ENCODE assay signal across 9 cellular contexts in the genomic region with DNA sequence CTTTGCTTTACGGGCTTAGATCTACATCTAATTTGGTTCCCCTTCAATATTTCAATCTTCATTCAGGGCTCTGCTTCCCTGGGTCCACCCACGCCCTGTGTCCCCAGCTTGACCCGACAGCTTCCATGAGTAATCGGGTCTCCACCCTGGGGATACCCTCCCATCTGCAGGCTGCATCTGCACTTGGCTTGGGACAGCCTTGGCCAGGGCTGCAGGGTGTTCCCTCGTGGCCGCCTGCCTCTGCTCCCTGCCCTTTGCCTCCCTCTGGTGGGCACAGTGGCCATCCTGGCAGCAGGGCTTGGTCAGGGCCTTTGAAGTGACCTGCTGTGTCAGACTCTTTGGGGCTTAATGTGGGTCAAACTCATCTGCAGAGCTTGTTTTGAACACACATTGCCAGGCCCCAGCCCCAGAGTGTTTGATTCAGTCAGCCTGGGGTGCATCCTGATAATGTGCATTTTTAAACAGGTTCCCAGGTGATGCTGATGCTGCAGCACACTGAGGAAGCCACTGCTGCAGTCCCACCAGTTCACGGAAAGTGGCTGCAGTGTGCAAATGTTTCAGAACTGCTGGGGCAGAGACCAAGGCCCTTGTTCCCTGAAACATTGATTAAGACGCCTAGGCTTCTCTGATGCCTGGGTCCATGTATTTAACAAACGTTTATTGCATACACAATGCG.
DNase-seq lines count a peak whose midpoint lies in the region; ATAC-seq and TF ChIP-seq lines count a peak whose summit lies in the region.
"Had no signal": no experiment of that assay in that cellular context is flagged by ENCODE, and none has a peak within 500 bp of the region (broad histone marks: within the 10 kb centered on the region; RNA-seq: fewer than 3 reads in every experiment).

No MANE protein-coding gene starts in this region.

- peak; percentile 42 for ATAC-seq in HG02885 (IDR thresholded peaks at IDR 0.05; ENCODE audit: poor library complexity, unreplicated experiment)
- no peak for ATAC-seq in GM19397 (IDR thresholded peaks at IDR 0.05; ENCODE audit: unreplicated experiment)

- TF ChIP-seq CTCF in WI38 (IDR thresholded peaks at IDR 0.05; ENCODE audit: low read depth, low read length) (peak; percentile 70), thyroid gland (IDR thresholded peaks at IDR 0.05) (peak; percentile 36 to 64 (median 46))

- H3K4me3 ChIP-seq in WI38 (ENCODE audit: low read depth, low read length) (no peak overlapping the region), thyroid gland (replicated peaks in 1 of 3) (no peak overlapping the region)

- H3K4me1 ChIP-seq in thyroid gland, result peaks cover 0 to 12% of the 10 kb centered on the region in 2 donors

- H3K9me3 ChIP-seq in thyroid gland, result no peaks in the 10 kb centered on the region

- H3K36me3 ChIP-seq in thyroid gland, result no peaks in the 10 kb centered on the region

- DNase-seq in CD1c-positive myeloid dendritic cell (ENCODE audit: extremely low spot score) (peak; percentile 56), hypothalamus (lab: John Stamatoyannopoulos, UW) (peak in 28 of 51 donors; percentile 2 to 51 (median 15)), thyroid gland (peak; percentile 55 to 68), SKM-1 (lab: John Stamatoyannopoulos, UW; ENCODE audit: unreplicated experiment) (no peak), DMS114 treated with DMSO at 0.1 percent for 48 hours (lab: John Stamatoyannopoulos, UW; ENCODE audit: unreplicated experiment) (no peak)

- intact Hi-C loops in thyroid gland (cut with DNase I), result loop anchor here (5.0 kb wide), 1 partner anchor 47 kb away; no protein-coding TSS in a partner anchor

- TF ChIP-seq POLR2A in thyroid gland (IDR thresholded peaks at IDR 0.05), result no peak

- no peaks in the 10 kb centered on the region for H3K27me3 ChIP-seq in thyroid gland

- no peak overlapping the region for H3K27ac ChIP-seq in thyroid gland
- H3K27ac ChIP-seq: HL-60 had no signal

- 64 to 79% methylated on average over 8 to 9 of the region's 10 CpGs for WGBS in thyroid gland, 2 donors

Comparison
In these comparisons a context has a peak if more than half of its experiments do, and no peak if none do; other contexts are left out.
1. DNase-seq: peak in CD1c-positive myeloid dendritic cell (single experiment), hypothalamus (28 of 51) and thyroid gland (2 of 2); none in SKM-1 (single experiment) and DMS114 treated with DMSO at 0.1 percent for 48 hours (single experiment).